In the genomic region with DNA sequence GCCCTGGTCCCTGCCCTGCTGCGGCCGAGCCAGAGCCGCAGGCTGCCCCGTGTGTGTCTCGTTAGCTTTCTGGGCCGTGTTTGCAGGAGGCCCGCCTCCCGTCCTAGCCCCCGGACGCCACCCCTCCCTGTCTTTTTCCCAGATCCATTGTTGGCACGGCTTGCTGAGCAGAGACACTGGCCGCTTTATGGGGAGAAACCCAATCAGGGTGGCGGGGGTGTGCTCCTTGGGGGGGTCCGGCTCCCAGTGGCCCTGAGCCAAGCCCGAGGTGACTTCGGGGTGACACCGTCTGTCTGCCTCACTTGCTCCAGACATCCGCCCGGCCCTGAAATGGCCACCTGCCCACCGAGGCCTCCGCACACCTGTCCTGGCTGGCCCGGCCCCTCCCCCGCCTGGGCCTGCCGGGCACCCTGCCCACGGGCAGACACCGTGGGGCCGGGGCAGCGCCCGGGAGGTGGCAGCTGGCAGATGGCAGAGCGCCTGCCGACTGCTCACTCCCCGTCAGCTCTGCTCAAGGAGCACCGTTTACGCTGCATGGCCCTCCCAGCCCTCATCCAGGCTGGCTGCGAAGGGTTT, we compare ENCODE assay signal across 9 cellular contexts. TPM values are rescaled to one million over a fixed set of nuclear protein-coding genes. Genes with fewer than 3 reads are reported as not detected.
DNase-seq lines count a peak whose midpoint lies in the region; ATAC-seq and TF ChIP-seq lines count a peak whose summit lies in the region.
"Had no signal": no experiment of that assay in that cellular context is flagged by ENCODE, and none has a peak within 500 bp of the region (broad histone marks: within the 10 kb centered on the region; RNA-seq: fewer than 3 reads in every experiment).

No MANE protein-coding gene starts in this region.

- no TSS peak for BruUV-seq in A673 (replicated peaks; lab: Mats Ljungman, UMichigan)

- POLR2A ChIA-PET in A673 (lab: Charles Lee; ENCODE audit: low non-redundant PET) = no interaction called here

- DNase-seq in A673 (ENCODE audit: low spot score) = no peak
- DNase-seq in NCI-H2171 (lab: John Stamatoyannopoulos, UW) = peak; percentile 77
- DNase-seq in myocyte (ENCODE audit: low read depth) = peak; percentile 76
- no peak for DNase-seq in GM23338 (ENCODE audit: low spot score)
- DNase-seq in MV-4-11 (lab: John Stamatoyannopoulos, UW) = no peak
- no peak for DNase-seq in glutamatergic neuron
- DNase-seq: AML-193 had no signal

- H3K27me3 ChIP-seq in A673 (replicated peaks; ENCODE audit: insufficient read depth, low read depth, low read length, poor library complexity) = no peaks in the 10 kb centered on the region
- H3K27me3 ChIP-seq in duodenal mucosa (ENCODE audit: control insufficient read depth in 1 of 2, insufficient read depth in 2 of 2, low read length in 2 of 2) = no peaks in the 10 kb centered on the region
- no peaks in the 10 kb centered on the region for H3K27me3 ChIP-seq in GM23338 (ENCODE audit: insufficient read depth)

- H3K4me3 ChIP-seq in A673 (ENCODE audit: low read depth, low read length, poor library complexity, severe bottlenecking) (no peak overlapping the region), duodenal mucosa (ENCODE audit: low read depth in 1 of 2, low read length in 2 of 2) (no peak overlapping the region), GM23338 (no peak overlapping the region)

- peak overlapping the region; percentile 57 for H3K27ac ChIP-seq in A673 (ENCODE audit: low read depth, low read length, poor library complexity, severe bottlenecking)
- peak overlapping the region; percentile 32 for H3K27ac ChIP-seq in duodenal mucosa (ENCODE audit: low read depth, low read length)
- no peak overlapping the region for H3K27ac ChIP-seq in GM23338 (ENCODE audit: low read depth)

- H3K36me3 ChIP-seq in A673 (ENCODE audit: insufficient read depth, low read length, poor library complexity, severe bottlenecking) = peaks cover 86% of the 10 kb centered on the region
- peaks cover 23 to 59% of the 10 kb centered on the region in 2 donors for H3K36me3 ChIP-seq in duodenal mucosa (ENCODE audit: control insufficient read depth in 1 of 2, insufficient read depth in 2 of 2, low read length in 2 of 2)
- H3K36me3 ChIP-seq in GM23338 (ENCODE audit: insufficient read depth) = no peaks in the 10 kb centered on the region

- ATAC-seq in GM23338 (no peak), HG02759 (IDR thresholded peaks at IDR 0.05; ENCODE audit: unreplicated experiment) (no peak)

- peak overlapping the region in 1 of 2 donors; percentile 54 for H3K9ac ChIP-seq in duodenal mucosa (ENCODE audit: low read depth in 1 of 2, low read length in 2 of 2)

- no peaks in the 10 kb centered on the region for H3F3A ChIP-seq in GM23338 (replicated peaks; ENCODE audit: low read depth)

- TF ChIP-seq CTCF in A673 (conservative IDR thresholded peaks at IDR 0.05; ENCODE audit: low read depth, low read length) (no peak), GM23338 (conservative IDR thresholded peaks at IDR 0.05; ENCODE audit: low read depth in 2 of 2) (no peak), glutamatergic neuron (IDR thresholded peaks at IDR 0.05; ENCODE audit: partially characterized antibody, unreplicated experiment) (no peak)

- H3K9me3 ChIP-seq in A673 (ENCODE audit: low read depth, low read length, poor library complexity, severe bottlenecking) = no peaks in the 10 kb centered on the region
- H3K9me3 ChIP-seq in duodenal mucosa (ENCODE audit: control insufficient read depth in 1 of 2, low read length in 2 of 2) = no peaks in the 10 kb centered on the region

- no peaks in the 10 kb centered on the region for H3K36me3 Mint-ChIP-seq in GM23338 (ENCODE audit: low read depth)
- no peaks in the 10 kb centered on the region for H3K36me3 Mint-ChIP-seq in glutamatergic neuron (ENCODE audit: unreplicated experiment)

- peaks cover 4% of the 10 kb centered on the region for H3K27me3 Mint-ChIP-seq in GM23338 (ENCODE audit: insufficient read depth, low read depth, poor library complexity)
- peaks cover 3% of the 10 kb centered on the region for H3K27me3 Mint-ChIP-seq in glutamatergic neuron (ENCODE audit: unreplicated experiment)

- H3K9me3 Mint-ChIP-seq in GM23338 (no peaks in the 10 kb centered on the region), glutamatergic neuron (ENCODE audit: unreplicated experiment) (peaks cover 2% of the 10 kb centered on the region)

- H3K4me1 ChIP-seq in A673 (ENCODE audit: insufficient read depth, low read length, poor library complexity, severe bottlenecking) = peaks cover 8% of the 10 kb centered on the region
- peaks cover 51 to 71% of the 10 kb centered on the region in 2 donors for H3K4me1 ChIP-seq in duodenal mucosa (ENCODE audit: control insufficient read depth in 1 of 2, insufficient read depth in 2 of 2, low read length in 2 of 2)
- H3K4me1 ChIP-seq in GM23338 (ENCODE audit: insufficient read depth) = no peaks in the 10 kb centered on the region

- H3K79me2 ChIP-seq in GM23338 (replicated peaks; ENCODE audit: insufficient read depth) = no peaks in the 10 kb centered on the region

- CTCF ChIA-PET in A673 (lab: Charles Lee) = interaction anchor here (0.6 kb wide), 2 partner anchors 206 to 436 kb away, joined by 6 to 7 read pairs; no protein-coding TSS in a partner anchor

- H4K20me1 ChIP-seq in GM23338 (replicated peaks; ENCODE audit: insufficient read depth) = no peaks in the 10 kb centered on the region

- no peak overlapping the region for H3K4me3 Mint-ChIP-seq in GM23338
- no peak overlapping the region for H3K4me3 Mint-ChIP-seq in glutamatergic neuron (ENCODE audit: unreplicated experiment)

- H2AFZ ChIP-seq in GM23338 = no peak overlapping the region

- intact Hi-C loops in A673 (cut with micrococcal nuclease; ENCODE audit: unreplicated experiment) = no loop called here

- peaks cover 3% of the 10 kb centered on the region for H3K4me1 Mint-ChIP-seq in GM23338
- no peaks in the 10 kb centered on the region for H3K4me1 Mint-ChIP-seq in glutamatergic neuron (ENCODE audit: low read depth, unreplicated experiment)

- H3K4me2 ChIP-seq in GM23338 = no peak overlapping the region

- H3K9me2 ChIP-seq in GM23338 (ENCODE audit: insufficient read depth) = no peaks in the 10 kb centered on the region

- no peak overlapping the region for H3K27ac Mint-ChIP-seq in GM23338
- H3K27ac Mint-ChIP-seq in glutamatergic neuron (ENCODE audit: unreplicated experiment) = no peak overlapping the region

TF ChIP-seq in GM23338, 12 proteins besides CTCF, POLR2A, EP300 and RAD21 (continues in another document):
- no peak for TF ChIP-seq CREB1 (CRISPR knock-in tag; IDR thresholded peaks at IDR 0.05; ENCODE audit: low read depth)
- no peak for TF ChIP-seq ZNF114 (CRISPR knock-in tag; IDR thresholded peaks at IDR 0.05)

RNA-seq across cellular contexts. Expression of a gene that starts 43.1 kb away (rescaled TPM):
- 2.0 and 4.0 TPM in 2 replicates for total RNA-seq in A673 (2021)
- 17.5 and 26.3 TPM in 2 replicates for total RNA-seq in myocyte
- 7.7 TPM for polyA plus RNA-seq in myocyte (2012)
- 6.0 and 12.6 TPM in 2 replicates for total RNA-seq in GM23338 (2014; rRNA removed; shearing (Covaris generic))
- 4.7 and 5.1 TPM in 2 replicates for polyA plus RNA-seq in GM23338 (2016; fragmentation: Nextera tagmentation; extraction: Ambion mirVana)
- 1.8 TPM for total RNA-seq in glutamatergic neuron (ENCODE audit: unreplicated experiment)

Comparison
In these comparisons a context has a peak if more than half of its experiments do, and no peak if none do; other contexts are left out.
1. DNase-seq: peak in NCI-H2171 (single experiment) and myocyte (single experiment); none in A673 (single experiment), GM23338 (single experiment), MV-4-11 (single experiment) and glutamatergic neuron (single experiment).